Comparison of ENCODE assay signal across 1 cellular context in genomic region chr2:234290671-234291070, GRCh38.
A peak's percentile ranks its signal among the peaks of the same experiment; 100 is the strongest.
TF ChIP-seq lines count a peak whose summit lies in the region.

No MANE protein-coding gene starts in this region.

TF ChIP-seq in GM12878, 131 proteins besides CTCF, POLR2A, EP300 and RAD21 (continued from another document and continues in another):
- TF ChIP-seq BCLAF1 (IDR thresholded peaks at IDR 0.05) (no peak), CREB1 (IDR thresholded peaks at IDR 0.05; ENCODE audit: low read depth) (no peak), HDAC6 (IDR thresholded peaks at IDR 0.05; ENCODE audit: unreplicated experiment) (no peak), RAD51 (IDR thresholded peaks at IDR 0.05) (no peak), PAX5 (IDR thresholded peaks at IDR 0.05; ENCODE audit: borderline replicate concordance, low read depth, low read length) (peak; percentile 72; the same call in 1 of the 2 replicates), ZBTB40 (IDR thresholded peaks at IDR 0.05; ENCODE audit: borderline replicate concordance) (no peak), ZSCAN29 (IDR thresholded peaks at IDR 0.05) (no peak), ZBTB33 (IDR thresholded peaks at IDR 0.05) (no peak), CEBPZ (IDR thresholded peaks at IDR 0.05; ENCODE audit: low read depth, low read length) (no peak), ESRRA (IDR thresholded peaks at IDR 0.05; ENCODE audit: low read length) (no peak), E2F4 (IDR thresholded peaks at IDR 0.05; ENCODE audit: low read depth, low read length) (no peak), SMARCA5 (IDR thresholded peaks at IDR 0.05) (no peak), USF1 (IDR thresholded peaks at IDR 0.05; ENCODE audit: borderline replicate concordance, extremely low read length, insufficient read depth, low read depth, low read length) (no peak), LARP7 (IDR thresholded peaks at IDR 0.05) (no peak), REST (IDR thresholded peaks at IDR 0.05; ENCODE audit: low read depth, low read length) (no peak), ETV6 (conservative IDR thresholded peaks at IDR 0.05 in 1 of 2, IDR thresholded peaks at IDR 0.05 in 1 of 2; ENCODE audit: borderline replicate concordance in 1 of 2, low read depth in 1 of 2) (no peak), IKZF2 (IDR thresholded peaks at IDR 0.05) (peak; percentile 72 to 75), ZZZ3 (IDR thresholded peaks at IDR 0.05; ENCODE audit: control insufficient read depth, insufficient read length, low read depth) (no peak), MTA2 (IDR thresholded peaks at IDR 0.05; ENCODE audit: low read depth) (peak; percentile 69), SP1 (IDR thresholded peaks at IDR 0.05; ENCODE audit: low read depth, low read length) (no peak), E4F1 (IDR thresholded peaks at IDR 0.05; ENCODE audit: borderline replicate concordance, partially characterized antibody) (no peak), RELB (IDR thresholded peaks at IDR 0.05; ENCODE audit: low read depth) (peak; percentile 39; the same call in 1 of the 2 replicates), KAT2A (conservative IDR thresholded peaks at IDR 0.05; ENCODE audit: control insufficient read depth, low read depth, low read length) (no peak), USF2 (IDR thresholded peaks at IDR 0.05; ENCODE audit: borderline replicate concordance, low read depth, low read length) (no peak), IRF5 (IDR thresholded peaks at IDR 0.05; ENCODE audit: borderline replicate concordance) (no peak), TAF1 (IDR thresholded peaks at IDR 0.05; ENCODE audit: borderline replicate concordance, low read depth, low read length) (no peak)
